Comparison of ENCODE assay signal across 1 cellular context in the genomic region with DNA sequence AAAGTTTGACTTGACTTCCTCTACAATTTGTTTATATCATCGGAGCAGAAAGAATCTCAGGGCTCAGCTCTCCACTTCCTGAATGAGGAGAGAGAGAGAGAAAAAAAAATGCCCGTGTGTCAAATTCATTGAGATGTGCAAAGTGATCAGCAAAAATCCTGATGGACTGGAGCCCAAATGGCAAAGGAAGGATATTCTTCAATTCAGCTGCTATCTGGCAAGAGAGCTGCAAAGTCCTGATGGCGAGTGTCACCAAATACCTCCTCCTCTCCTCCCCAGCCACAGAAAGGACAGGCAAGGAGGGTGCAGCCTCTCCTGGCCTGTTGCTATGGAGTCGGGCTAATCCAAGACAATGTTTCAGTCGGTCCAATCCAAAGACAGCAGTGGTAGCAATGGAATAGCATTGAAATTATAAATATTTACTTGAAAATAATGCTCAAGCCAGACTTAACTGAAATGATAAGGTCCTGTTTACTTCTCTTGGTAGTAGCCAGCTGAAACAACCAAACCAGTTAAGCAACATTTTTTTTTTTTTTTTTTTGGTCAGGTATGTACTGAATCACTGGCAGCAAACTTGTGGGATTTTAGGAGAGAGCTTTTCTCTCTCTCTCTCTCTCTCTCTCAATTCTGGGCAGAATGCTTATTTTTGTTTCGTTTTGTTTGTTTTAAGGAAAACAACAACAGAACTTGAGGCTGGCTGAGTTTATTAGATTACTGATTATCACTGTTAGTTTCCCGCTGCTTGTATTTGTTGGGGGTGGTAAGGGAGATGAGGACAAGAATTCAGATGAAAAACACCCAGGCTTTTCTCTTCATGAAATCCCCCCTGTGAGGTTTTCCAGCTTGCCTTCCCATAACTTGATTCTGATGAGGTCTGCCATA.
TF ChIP-seq lines count a peak whose summit lies in the region.

No MANE protein-coding gene starts in this region.

TF ChIP-seq in H1, 55 proteins besides CTCF, POLR2A, EP300 and RAD21:
- TF ChIP-seq TAF1 (IDR thresholded peaks at IDR 0.05; ENCODE audit: low read depth, low read length): peak; percentile 53
- no peak for TF ChIP-seq CEBPB (IDR thresholded peaks at IDR 0.05; ENCODE audit: low read depth, low read length)
- TF ChIP-seq RBBP5 (IDR thresholded peaks at IDR 0.05; ENCODE audit: borderline replicate concordance, low read depth, low read length): peak; percentile 74
- TF ChIP-seq SP1 (IDR thresholded peaks at IDR 0.05; ENCODE audit: low read depth, low read length): peak; percentile 59; the same call in 1 of the 2 replicates
- no peak for TF ChIP-seq YY1 (IDR thresholded peaks at IDR 0.05; ENCODE audit: low read depth, low read length)
- no peak for TF ChIP-seq MAFK (IDR thresholded peaks at IDR 0.05; ENCODE audit: low read depth, low read length)
- TF ChIP-seq FOSL1 (IDR thresholded peaks at IDR 0.05; ENCODE audit: insufficient read depth, low read depth, low read length): no peak
- no peak for TF ChIP-seq BACH1 (IDR thresholded peaks at IDR 0.05; ENCODE audit: low read length)
- peak; percentile 53 for TF ChIP-seq ASH2L (IDR thresholded peaks at IDR 0.05; ENCODE audit: low read length)
TF ChIP-seq in H1: peak in this region for 4.
